9 cellular contexts compared by ENCODE assay signal in genomic region chr2:85605406-85606115, GRCh38. TPM values are rescaled to one million over a fixed set of nuclear protein-coding genes. Genes with fewer than 3 reads are reported as not detected.
DNase-seq lines count a peak whose midpoint lies in the region; ATAC-seq and TF ChIP-seq lines count a peak whose summit lies in the region.
"Had no signal": no experiment of that assay in that cellular context is flagged by ENCODE, and none has a peak within 500 bp of the region (broad histone marks: within the 10 kb centered on the region; RNA-seq: fewer than 3 reads in every experiment).

No MANE protein-coding gene starts in this region.

- peak overlapping the region; percentile 17 for H3K27ac ChIP-seq in brain microvascular endothelial cell

- in situ Hi-C loops in brain microvascular endothelial cell (cut with HindIII; ENCODE audit: low pct_ligation_motif_present, low sequenced_read_pairs), result no loop called here

- ATAC-seq in GM18873 (IDR thresholded peaks at IDR 0.05; ENCODE audit: low FRiP score, unreplicated experiment), result no peak

- DNase-seq in H7, result peak; percentile 23
- DNase-seq in brain microvascular endothelial cell, result peak; percentile 94
- peak; percentile 84 for DNase-seq in non-pigmented ciliary epithelial cell (ENCODE audit: low read depth)
- DNase-seq in lower leg skin (ENCODE audit: low spot score in 2 of 2), result no peak
- DNase-seq in retina, result no peak
- DNase-seq: H9; Kasumi-1; stimulated activated CD4-positive, alpha-beta T cell treated with anti-CD3 and anti-CD28 coated beads, Interleukin-1b, Interleukin-23, amount 100 ng/mL, for 48 hours had no signal

- H3K4me3 ChIP-seq in H7 (ENCODE audit: insufficient read depth, low read depth, low read length), result no peak overlapping the region
- no peak overlapping the region for H3K4me3 ChIP-seq in brain microvascular endothelial cell (ENCODE audit: low read depth, low read length)
- H3K4me3 ChIP-seq in lower leg skin (ENCODE audit: low read depth, poor library complexity, severe bottlenecking), result no peak overlapping the region

- 46 to 49% methylated on average over 4 of the region's 4 CpGs for WGBS in lower leg skin, 2 donors

- H3K36me3 ChIP-seq in H7 (replicated peaks; ENCODE audit: control insufficient read depth, insufficient read depth, low read length), result peaks cover 7% of the 10 kb centered on the region
- H3K36me3 ChIP-seq in brain microvascular endothelial cell (replicated peaks), result peaks cover 9% of the 10 kb centered on the region

- TF ChIP-seq CTCF in brain microvascular endothelial cell (IDR thresholded peaks at IDR 0.05; ENCODE audit: low read depth, low read length, missing control alignments) (no peak), lower leg skin (IDR thresholded peaks at IDR 0.05) (no peak)

- H3K27me3 ChIP-seq in H7 (ENCODE audit: control insufficient read depth, insufficient read depth, low read length), result no peaks in the 10 kb centered on the region
- no peaks in the 10 kb centered on the region for H3K27me3 ChIP-seq in brain microvascular endothelial cell (replicated peaks)

- TF ChIP-seq POLR2A in lower leg skin (IDR thresholded peaks at IDR 0.05), result no peak

- intact Hi-C loops in lower leg skin (cut with DNase I; ENCODE audit: low total_unique reads), result no loop called here

RNA-seq across cellular contexts. Expression of gene TMEM150A, which starts 3.1 kb away (rescaled TPM):
- total RNA-seq in H7 (2014; rRNA removed; shearing (Covaris generic)), result 15.7 and 17.9 TPM in 2 replicates
- total RNA-seq in lower leg skin, result 10 to 100 TPM in 2 of 4 donors, 1 to 10 TPM in 2; 5.8 to 13.7 (median 9.5) TPM

RNA-seq across cellular contexts. Expression of gene C2orf68, which starts 6.3 kb away (rescaled TPM):
- 69.8 and 84.4 TPM in 2 replicates for total RNA-seq in H7 (2014; rRNA removed; shearing (Covaris generic))
- total RNA-seq in lower leg skin, result 10 to 100 TPM; 15.1 to 41.1 (median 19.0) TPM

RNA-seq across cellular contexts. Expression of gene RNF181, which starts 10.0 kb away (rescaled TPM):
- 159 and 201 TPM in 2 replicates for total RNA-seq in H7 (2014; rRNA removed; shearing (Covaris generic))
- total RNA-seq in lower leg skin, result 100 to 1,000 TPM in 3 of 4 donors, 10 to 100 TPM in 1; 63.1 to 114 (median 107) TPM

RNA-seq across cellular contexts. Expression of gene USP39, which starts 10.4 kb away (rescaled TPM):
- 98.6 and 103 TPM in 2 replicates for total RNA-seq in H7 (2014; rRNA removed; shearing (Covaris generic))
- 100 to 1,000 TPM in 1 of 4 donors, 10 to 100 TPM in 3; 45.6 to 160 (median 67.9) TPM for total RNA-seq in lower leg skin

RNA-seq across cellular contexts. Expression of gene VAMP5, which starts 21.3 kb away (rescaled TPM):
- total RNA-seq in H7 (2014; rRNA removed; shearing (Covaris generic)), result 1.00 and 1.4 TPM in 2 replicates
- 10 to 100 TPM; 10.1 to 35.6 (median 14.0) TPM for total RNA-seq in lower leg skin

Comparison
In these comparisons a context has a peak if more than half of its experiments do, and no peak if none do; other contexts are left out.
1. DNase-seq: peak in H7 (single experiment), brain microvascular endothelial cell (single experiment) and non-pigmented ciliary epithelial cell (single experiment); none in lower leg skin (0 of 2) and retina (single experiment).